In the genomic region with DNA sequence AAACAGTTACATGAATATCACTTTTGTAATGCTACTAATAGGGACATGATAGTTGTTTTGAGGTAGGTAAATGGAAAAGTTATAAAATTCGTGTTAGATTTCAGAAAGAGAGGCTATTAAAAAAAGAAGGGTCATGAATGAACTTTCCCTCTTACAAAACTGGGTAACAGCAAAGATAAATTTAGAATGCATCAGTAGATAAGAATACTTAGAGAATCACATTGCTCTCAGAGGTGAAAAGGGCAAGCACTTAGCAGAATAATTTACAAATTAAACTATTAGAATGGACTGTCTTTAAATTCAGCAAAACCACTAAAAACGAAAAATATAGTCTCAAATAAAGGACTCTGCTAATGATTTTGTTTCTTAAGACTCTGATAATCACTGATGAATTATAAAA, we compare ENCODE assay signal across 2 cellular contexts.
TF ChIP-seq lines count a peak whose summit lies in the region.

No MANE protein-coding gene starts in this region.

TF ChIP-seq in SK-N-SH treated with all-trans-retinoic acid at 6 μM for 48 hours, 23 proteins besides CTCF, POLR2A, EP300 and RAD21 (continued from another document):
- TF ChIP-seq, protein P1, sequence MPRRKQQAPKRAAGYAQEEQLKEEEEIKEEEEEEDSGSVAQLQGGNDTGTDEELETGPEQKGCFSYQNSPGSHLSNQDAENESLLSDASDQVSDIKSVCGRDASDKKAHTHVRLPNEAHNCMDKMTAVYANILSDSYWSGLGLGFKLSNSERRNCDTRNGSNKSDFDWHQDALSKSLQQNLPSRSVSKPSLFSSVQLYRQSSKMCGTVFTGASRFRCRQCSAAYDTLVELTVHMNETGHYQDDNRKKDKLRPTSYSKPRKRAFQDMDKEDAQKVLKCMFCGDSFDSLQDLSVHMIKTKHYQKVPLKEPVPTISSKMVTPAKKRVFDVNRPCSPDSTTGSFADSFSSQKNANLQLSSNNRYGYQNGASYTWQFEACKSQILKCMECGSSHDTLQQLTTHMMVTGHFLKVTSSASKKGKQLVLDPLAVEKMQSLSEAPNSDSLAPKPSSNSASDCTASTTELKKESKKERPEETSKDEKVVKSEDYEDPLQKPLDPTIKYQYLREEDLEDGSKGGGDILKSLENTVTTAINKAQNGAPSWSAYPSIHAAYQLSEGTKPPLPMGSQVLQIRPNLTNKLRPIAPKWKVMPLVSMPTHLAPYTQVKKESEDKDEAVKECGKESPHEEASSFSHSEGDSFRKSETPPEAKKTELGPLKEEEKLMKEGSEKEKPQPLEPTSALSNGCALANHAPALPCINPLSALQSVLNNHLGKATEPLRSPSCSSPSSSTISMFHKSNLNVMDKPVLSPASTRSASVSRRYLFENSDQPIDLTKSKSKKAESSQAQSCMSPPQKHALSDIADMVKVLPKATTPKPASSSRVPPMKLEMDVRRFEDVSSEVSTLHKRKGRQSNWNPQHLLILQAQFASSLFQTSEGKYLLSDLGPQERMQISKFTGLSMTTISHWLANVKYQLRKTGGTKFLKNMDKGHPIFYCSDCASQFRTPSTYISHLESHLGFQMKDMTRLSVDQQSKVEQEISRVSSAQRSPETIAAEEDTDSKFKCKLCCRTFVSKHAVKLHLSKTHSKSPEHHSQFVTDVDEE (CRISPR knock-in tag; IDR thresholded peaks at IDR 0.05) = no peak
- TF ChIP-seq ESRRG (CRISPR knock-in tag; IDR thresholded peaks at IDR 0.05) (no peak), PPARA (CRISPR knock-in tag; IDR thresholded peaks at IDR 0.05; ENCODE audit: borderline replicate concordance) (no peak)

TF ChIP-seq in SK-N-SH, 30 proteins besides CTCF, POLR2A, EP300 and RAD21 (continued from another document):
- TF ChIP-seq, protein P2, sequence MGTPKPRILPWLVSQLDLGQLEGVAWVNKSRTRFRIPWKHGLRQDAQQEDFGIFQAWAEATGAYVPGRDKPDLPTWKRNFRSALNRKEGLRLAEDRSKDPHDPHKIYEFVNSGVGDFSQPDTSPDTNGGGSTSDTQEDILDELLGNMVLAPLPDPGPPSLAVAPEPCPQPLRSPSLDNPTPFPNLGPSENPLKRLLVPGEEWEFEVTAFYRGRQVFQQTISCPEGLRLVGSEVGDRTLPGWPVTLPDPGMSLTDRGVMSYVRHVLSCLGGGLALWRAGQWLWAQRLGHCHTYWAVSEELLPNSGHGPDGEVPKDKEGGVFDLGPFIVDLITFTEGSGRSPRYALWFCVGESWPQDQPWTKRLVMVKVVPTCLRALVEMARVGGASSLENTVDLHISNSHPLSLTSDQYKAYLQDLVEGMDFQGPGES (IDR thresholded peaks at IDR 0.05; ENCODE audit: low read depth, low read length) = no peak
- TF ChIP-seq SIN3A (IDR thresholded peaks at IDR 0.05; ENCODE audit: borderline replicate concordance, low read depth, low read length) = no peak
- TF ChIP-seq EZH2phosphoT487 (IDR thresholded peaks at IDR 0.05; ENCODE audit: borderline replicate concordance, low read depth) = no peak
- no peak for TF ChIP-seq TEAD4 (IDR thresholded peaks at IDR 0.05; ENCODE audit: borderline replicate concordance, insufficient read depth)
- TF ChIP-seq, protein P3, sequence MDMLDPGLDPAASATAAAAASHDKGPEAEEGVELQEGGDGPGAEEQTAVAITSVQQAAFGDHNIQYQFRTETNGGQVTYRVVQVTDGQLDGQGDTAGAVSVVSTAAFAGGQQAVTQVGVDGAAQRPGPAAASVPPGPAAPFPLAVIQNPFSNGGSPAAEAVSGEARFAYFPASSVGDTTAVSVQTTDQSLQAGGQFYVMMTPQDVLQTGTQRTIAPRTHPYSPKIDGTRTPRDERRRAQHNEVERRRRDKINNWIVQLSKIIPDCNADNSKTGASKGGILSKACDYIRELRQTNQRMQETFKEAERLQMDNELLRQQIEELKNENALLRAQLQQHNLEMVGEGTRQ (IDR thresholded peaks at IDR 0.05; ENCODE audit: borderline replicate concordance, low read depth, low read length) = no peak
- no peak for TF ChIP-seq MEF2A (IDR thresholded peaks at IDR 0.05; ENCODE audit: borderline replicate concordance, low read depth)
- TF ChIP-seq, protein P4, sequence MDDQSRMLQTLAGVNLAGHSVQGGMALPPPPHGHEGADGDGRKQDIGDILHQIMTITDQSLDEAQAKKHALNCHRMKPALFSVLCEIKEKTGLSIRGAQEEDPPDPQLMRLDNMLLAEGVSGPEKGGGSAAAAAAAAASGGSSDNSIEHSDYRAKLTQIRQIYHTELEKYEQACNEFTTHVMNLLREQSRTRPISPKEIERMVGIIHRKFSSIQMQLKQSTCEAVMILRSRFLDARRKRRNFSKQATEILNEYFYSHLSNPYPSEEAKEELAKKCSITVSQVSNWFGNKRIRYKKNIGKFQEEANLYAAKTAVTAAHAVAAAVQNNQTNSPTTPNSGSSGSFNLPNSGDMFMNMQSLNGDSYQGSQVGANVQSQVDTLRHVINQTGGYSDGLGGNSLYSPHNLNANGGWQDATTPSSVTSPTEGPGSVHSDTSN (IDR thresholded peaks at IDR 0.05) = no peak
- TF ChIP-seq, protein P5, sequence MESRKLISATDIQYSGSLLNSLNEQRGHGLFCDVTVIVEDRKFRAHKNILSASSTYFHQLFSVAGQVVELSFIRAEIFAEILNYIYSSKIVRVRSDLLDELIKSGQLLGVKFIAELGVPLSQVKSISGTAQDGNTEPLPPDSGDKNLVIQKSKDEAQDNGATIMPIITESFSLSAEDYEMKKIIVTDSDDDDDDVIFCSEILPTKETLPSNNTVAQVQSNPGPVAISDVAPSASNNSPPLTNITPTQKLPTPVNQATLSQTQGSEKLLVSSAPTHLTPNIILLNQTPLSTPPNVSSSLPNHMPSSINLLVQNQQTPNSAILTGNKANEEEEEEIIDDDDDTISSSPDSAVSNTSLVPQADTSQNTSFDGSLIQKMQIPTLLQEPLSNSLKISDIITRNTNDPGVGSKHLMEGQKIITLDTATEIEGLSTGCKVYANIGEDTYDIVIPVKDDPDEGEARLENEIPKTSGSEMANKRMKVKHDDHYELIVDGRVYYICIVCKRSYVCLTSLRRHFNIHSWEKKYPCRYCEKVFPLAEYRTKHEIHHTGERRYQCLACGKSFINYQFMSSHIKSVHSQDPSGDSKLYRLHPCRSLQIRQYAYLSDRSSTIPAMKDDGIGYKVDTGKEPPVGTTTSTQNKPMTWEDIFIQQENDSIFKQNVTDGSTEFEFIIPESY (IDR thresholded peaks at IDR 0.05; ENCODE audit: borderline replicate concordance, low read depth) = no peak
